In genomic region chr15:62972814-62973213, GRCh38 we compare ENCODE assay signal across 19 cellular contexts.
DNase-seq lines count a peak whose midpoint lies in the region; ATAC-seq and TF ChIP-seq lines count a peak whose summit lies in the region.
"Had no signal": no experiment of that assay in that cellular context is flagged by ENCODE, and none has a peak within 500 bp of the region (broad histone marks: within the 10 kb centered on the region; RNA-seq: fewer than 3 reads in every experiment).

No MANE protein-coding gene starts in this region.

- no peaks in the 10 kb centered on the region for H3K36me3 ChIP-seq in mesenchymal stem cell (ENCODE audit: control insufficient read depth in 1 of 2, insufficient read depth in 2 of 2, low read depth in 1 of 2, low read length in 2 of 2)
- H3K36me3 ChIP-seq: neural progenitor cell, sigmoid colon, suprapubic skin had no signal

- H2AK5ac ChIP-seq in mesenchymal stem cell (ENCODE audit: low read length, severe bottlenecking) = no peak overlapping the region

- H4K91ac ChIP-seq in mesenchymal stem cell (ENCODE audit: low read length) = no peak overlapping the region

- H3K4ac ChIP-seq in mesenchymal stem cell (ENCODE audit: low read depth in 1 of 2, low read length in 2 of 2) = no peak overlapping the region

- ATAC-seq in HG02588 (IDR thresholded peaks at IDR 0.05; ENCODE audit: unreplicated experiment) (no peak), HG02981 (IDR thresholded peaks at IDR 0.05; ENCODE audit: unreplicated experiment) (no peak), HG02759 (IDR thresholded peaks at IDR 0.05; ENCODE audit: unreplicated experiment) (no peak)
- ATAC-seq: activated CD8-positive, alpha-beta T cell treated with anti-CD3 and anti-CD28 coated beads for 36 hours; activated naive CD8-positive, alpha-beta T cell treated with anti-CD3 and anti-CD28 coated beads, Interleukin-2, amount 50 U/mL, for 24 hours; T-cell had no signal

- no peak overlapping the region for H2BK12ac ChIP-seq in mesenchymal stem cell (ENCODE audit: low read length in 2 of 2)

- H3K4me3 ChIP-seq in epithelial cell of proximal tubule (ENCODE audit: low read depth, low read length) (no peak overlapping the region), mesenchymal stem cell (ENCODE audit: insufficient read depth in 1 of 2, low read depth in 1 of 2, low read length in 2 of 2) (no peak overlapping the region)
- H3K4me3 ChIP-seq: coronary artery, neural progenitor cell, sigmoid colon, suprapubic skin had no signal

- no peak overlapping the region for H2BK120ac ChIP-seq in mesenchymal stem cell (ENCODE audit: low read depth, low read length)

- 62% methylated on average over 5 of the region's 5 CpGs for WGBS in mesenchymal stem cell

- no peak overlapping the region for H3K18ac ChIP-seq in mesenchymal stem cell (ENCODE audit: low read depth in 1 of 2, low read length in 2 of 2)

- no peaks in the 10 kb centered on the region for H3K27me3 ChIP-seq in mesenchymal stem cell (ENCODE audit: control insufficient read depth in 1 of 2, insufficient read depth in 1 of 2, low read length in 2 of 2)
- H3K27me3 ChIP-seq: neural progenitor cell, sigmoid colon, suprapubic skin had no signal

- no peak overlapping the region for H3K23ac ChIP-seq in mesenchymal stem cell (ENCODE audit: low read length in 2 of 2)

- no peaks in the 10 kb centered on the region for H3K9me3 ChIP-seq in mesenchymal stem cell (ENCODE audit: control insufficient read depth, low read length)
- H3K9me3 ChIP-seq: sigmoid colon, suprapubic skin had no signal

- no peak for TF ChIP-seq CTCF in epithelial cell of proximal tubule (conservative IDR thresholded peaks at IDR 0.05; ENCODE audit: low read depth, low read length)

- peaks cover 2% of the 10 kb centered on the region for H3K79me1 ChIP-seq in mesenchymal stem cell (replicated peaks; ENCODE audit: low read length, poor library complexity, severe bottlenecking)

- H3K14ac ChIP-seq in mesenchymal stem cell (ENCODE audit: low read length in 2 of 2) = no peak overlapping the region

- peaks cover 10% of the 10 kb centered on the region for H3K4me1 ChIP-seq in mesenchymal stem cell (ENCODE audit: control insufficient read depth, insufficient read depth, low read depth, low read length)
- H3K4me1 ChIP-seq: suprapubic skin had no signal

- H3K27ac ChIP-seq in mesenchymal stem cell (ENCODE audit: low read length, poor library complexity, severe bottlenecking) = no peak overlapping the region
- H3K27ac ChIP-seq: coronary artery, neural progenitor cell, sigmoid colon, suprapubic skin had no signal

- DNase-seq in EL = peak; percentile 69
- DNase-seq in RPMI7951 (ENCODE audit: low read depth) = peak; percentile 61
- DNase-seq in epithelial cell of proximal tubule (ENCODE audit: low read depth) = peak; percentile 72
- peak; percentile 29 for DNase-seq in mesenchymal stem cell
- DNase-seq in NCI-H1105 treated with DMSO at 0.1 percent for 48 hours (lab: John Stamatoyannopoulos, UW) = no peak
- DNase-seq: activated CD8-positive, alpha-beta T cell treated with anti-CD3 and anti-CD28 coated beads for 36 hours; activated naive CD8-positive, alpha-beta T cell treated with anti-CD3 and anti-CD28 coated beads, Interleukin-2, amount 50 U/mL, for 24 hours; foreskin melanocyte; MV-4-11; NCI-H2107; sigmoid colon; stimulated activated CD4-positive, alpha-beta T cell treated with anti-CD3 and anti-CD28 coated beads, Interleukin-2, amount 100 ng/mL, for 48 hours; T-cell had no signal

- no peak overlapping the region for H2AFZ ChIP-seq in mesenchymal stem cell (ENCODE audit: low read depth, low read length)
- H2AFZ ChIP-seq: neural progenitor cell had no signal

- H2BK15ac ChIP-seq in mesenchymal stem cell (ENCODE audit: low read depth, poor library complexity, severe bottlenecking) = no peak overlapping the region

- H2BK5ac ChIP-seq in mesenchymal stem cell (ENCODE audit: low read depth, low read length, poor library complexity, severe bottlenecking) = no peak overlapping the region

- H4K8ac ChIP-seq in mesenchymal stem cell (ENCODE audit: low read length) = no peak overlapping the region

- H3K9ac ChIP-seq in mesenchymal stem cell (ENCODE audit: low read length) = no peak overlapping the region
- H3K9ac ChIP-seq: neural progenitor cell had no signal

- no peak overlapping the region for H3K4me2 ChIP-seq in mesenchymal stem cell (ENCODE audit: low read length, poor library complexity, severe bottlenecking)
- H3K4me2 ChIP-seq: neural progenitor cell had no signal
